ENCODE assay signal across 17 cellular contexts in the genomic region with DNA sequence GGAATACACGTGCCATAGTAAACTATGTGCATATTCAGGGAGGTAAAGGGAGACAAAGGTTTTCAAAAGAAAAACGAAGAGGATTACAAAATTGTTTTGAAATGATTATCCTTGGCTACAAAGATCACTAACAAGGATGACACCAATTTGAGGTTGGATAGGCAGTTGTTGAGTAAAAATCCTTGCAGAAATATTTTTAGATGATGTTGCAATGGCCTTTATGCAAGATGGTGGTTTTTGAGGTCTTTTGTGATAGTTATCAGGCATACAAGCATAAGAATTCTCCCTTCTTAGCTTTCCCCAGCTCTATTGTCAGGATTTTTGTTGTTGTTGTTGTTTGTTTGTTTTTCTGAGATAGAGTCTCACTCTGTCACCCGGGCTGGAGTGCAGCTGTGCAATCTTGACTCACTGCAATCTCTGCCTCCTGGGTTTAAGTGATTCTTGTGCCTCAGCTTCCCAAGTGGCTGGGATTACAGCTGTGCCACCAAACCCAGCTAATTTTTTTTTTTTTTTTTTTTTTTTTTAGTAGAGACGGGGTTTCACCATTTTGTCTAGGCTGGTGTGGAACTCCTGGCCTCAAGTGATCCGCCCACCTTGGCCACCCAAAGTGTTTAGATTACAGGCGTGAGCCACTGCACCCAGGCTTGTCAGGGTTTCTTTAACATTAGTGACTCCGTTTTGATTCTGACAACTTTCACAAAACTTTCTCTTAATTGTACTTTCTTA. TPM values are rescaled to one million over a fixed set of nuclear protein-coding genes. Genes with fewer than 3 reads are reported as not detected.
A peak's percentile ranks its signal among the peaks of the same experiment; 100 is the strongest.
DNase-seq lines count a peak whose midpoint lies in the region; ATAC-seq and TF ChIP-seq lines count a peak whose summit lies in the region.
"Had no signal": no experiment of that assay in that cellular context is flagged by ENCODE, and none has a peak within 500 bp of the region (broad histone marks: within the 10 kb centered on the region; RNA-seq: fewer than 3 reads in every experiment).

No MANE protein-coding gene starts in this region.

- H3K9me3 Mint-ChIP-seq in nephron progenitor cell = no peaks in the 10 kb centered on the region
- H3K9me3 Mint-ChIP-seq: CD8-positive, alpha-beta T cell had no signal

- no peak for TF ChIP-seq POLR2A in NB4 (IDR thresholded peaks at IDR 0.05; ENCODE audit: extremely low read depth, insufficient read length)
- TF ChIP-seq POLR2A in vagina (IDR thresholded peaks at IDR 0.05) = no peak

- no peaks in the 10 kb centered on the region for H3K36me3 Mint-ChIP-seq in nephron progenitor cell (ENCODE audit: low read depth)
- H3K36me3 Mint-ChIP-seq: CD8-positive, alpha-beta T cell had no signal

- H3K27ac ChIP-seq in psoas muscle = no peak overlapping the region
- H3K27ac ChIP-seq in vagina = no peak overlapping the region
- H3K27ac ChIP-seq: A549 had no signal

- H3K27me3 Mint-ChIP-seq in nephron progenitor cell (ENCODE audit: low read depth, poor library complexity) = no peaks in the 10 kb centered on the region

- DNase-seq in CD1c-positive myeloid dendritic cell (ENCODE audit: extremely low spot score) (peak; percentile 70), NB4 (ENCODE audit: low read depth) (peak; percentile 86), SKM-1 treated with dmso at 0.1 percent for 144 hours (lab: John Stamatoyannopoulos, UW; ENCODE audit: unreplicated experiment) (peak; percentile 64), nephron progenitor cell (no peak), NCI-H82 (lab: John Stamatoyannopoulos, UW) (no peak), psoas muscle (no peak), vagina (ENCODE audit: extremely low spot score in 2 of 2) (no peak), BE2C (no peak)
- DNase-seq: CD8-positive, alpha-beta T cell; DND-41; NCI-H1092; NCI-H1694; NCI-H345; NCI-H526 treated with DMSO at 0.1 percent for 48 hours; SHP77; SW 1271 had no signal

- no peaks in the 10 kb centered on the region for H3K36me3 ChIP-seq in psoas muscle (ENCODE audit: insufficient read depth in 1 of 2, low read depth in 1 of 2)
- H3K36me3 ChIP-seq in vagina = no peaks in the 10 kb centered on the region
- no peaks in the 10 kb centered on the region for H3K36me3 ChIP-seq in BE2C

- H3K4me3 Mint-ChIP-seq in nephron progenitor cell = no peak overlapping the region
- H3K4me3 Mint-ChIP-seq: CD8-positive, alpha-beta T cell had no signal

- 58 to 62% (median 59%) methylated on average over 7 of the region's 7 CpGs for WGBS in psoas muscle, 3 donors

- H3K9me3 ChIP-seq in psoas muscle (no peaks in the 10 kb centered on the region), vagina (no peaks in the 10 kb centered on the region), BE2C (no peaks in the 10 kb centered on the region)
- H3K9me3 ChIP-seq: A549 had no signal

- no peak overlapping the region for H3K4me3 ChIP-seq in NB4 (ENCODE audit: low read depth, low read length)
- no peak overlapping the region for H3K4me3 ChIP-seq in psoas muscle
- no peak overlapping the region for H3K4me3 ChIP-seq in vagina
- no peak overlapping the region for H3K4me3 ChIP-seq in BE2C (ENCODE audit: low read depth, low read length)
- H3K4me3 ChIP-seq: A549 had no signal

- peaks cover 0 to 3% (median 0%) of the 10 kb centered on the region in 3 donors for H3K27me3 ChIP-seq in psoas muscle (ENCODE audit: insufficient read depth in 3 of 3, low read length in 2 of 3)
- no peaks in the 10 kb centered on the region for H3K27me3 ChIP-seq in vagina
- H3K27me3 ChIP-seq in BE2C = peaks cover 36% of the 10 kb centered on the region

- peak overlapping the region; percentile 57 for H3K27ac Mint-ChIP-seq in nephron progenitor cell
- H3K27ac Mint-ChIP-seq: CD8-positive, alpha-beta T cell had no signal

- TF ChIP-seq CTCF in NB4 (IDR thresholded peaks at IDR 0.05; ENCODE audit: low read depth, low read length) = no peak
- no peak for TF ChIP-seq CTCF in nephron progenitor cell (IDR thresholded peaks at IDR 0.05)
- no peak for TF ChIP-seq CTCF in psoas muscle (IDR thresholded peaks at IDR 0.05)
- no peak for TF ChIP-seq CTCF in vagina (IDR thresholded peaks at IDR 0.05)
- no peak for TF ChIP-seq CTCF in BE2C (IDR thresholded peaks at IDR 0.05; ENCODE audit: low read depth, low read length)

- H3K4me1 ChIP-seq in psoas muscle (no peaks in the 10 kb centered on the region), vagina (no peaks in the 10 kb centered on the region), BE2C (no peaks in the 10 kb centered on the region)
- H3K4me1 ChIP-seq: A549 had no signal

- peaks cover 36% of the 10 kb centered on the region for H3K4me1 Mint-ChIP-seq in nephron progenitor cell

- ATAC-seq in psoas muscle = no peak
- ATAC-seq: A549; CD8-positive, alpha-beta T cell had no signal

- intact Hi-C loops in psoas muscle (cut with DNase I) (no loop called here), vagina (cut with DNase I) (no loop called here)

RNA-seq across cellular contexts. Expression of gene RNASE1, which starts 7.8 kb away (rescaled TPM):
- total RNA-seq in psoas muscle (100 to 1,000 TPM in 2 of 4 donors, 10 to 100 TPM in 2; 94.4 to 192 (median 139) TPM), vagina (174 TPM)
- 100 to 1,000 TPM in 2 of 3 donors, 10 to 100 TPM in 1; 80.2 to 117 (median 111) TPM for polyA plus RNA-seq in psoas muscle
- polyA plus RNA-seq in BE2C (2012; ENCODE audit: insufficient read depth, insufficient read length, low read depth) = not detected
- total RNA-seq: CD8-positive, alpha-beta T cell had no signal

RNA-seq across cellular contexts. Expression of gene RNASE6, which starts 13.7 kb away (rescaled TPM):
- total RNA-seq in psoas muscle (1 to 10 TPM; 1.5 to 4.3 (median 2.4) TPM), vagina (4.7 TPM)
- polyA plus RNA-seq in psoas muscle = 1 to 10 TPM; 1.1 to 3.1 (median 1.2) TPM
- polyA plus RNA-seq in BE2C (2012; ENCODE audit: insufficient read depth, insufficient read length, low read depth) = not detected
- polyA plus RNA-seq: A549 had no signal

RNA-seq across cellular contexts. Expression of gene EDDM3B, which starts 26.6 kb away (rescaled TPM):
- total RNA-seq in psoas muscle (not detected), vagina (not detected)
- not detected for polyA plus RNA-seq in psoas muscle
- not detected for polyA plus RNA-seq in BE2C (2012; ENCODE audit: insufficient read depth, insufficient read length, low read depth)
- total RNA-seq: CD8-positive, alpha-beta T cell had no signal
- polyA plus RNA-seq: A549 had no signal

RNA-seq across cellular contexts. Expression of gene EDDM3A, which starts 49.1 kb away (rescaled TPM):
- total RNA-seq in psoas muscle (not detected), vagina (not detected)
- polyA plus RNA-seq in psoas muscle = under 1 TPM in 1 of 3 donors, not detected in 2; 0.03 TPM
- polyA plus RNA-seq in BE2C (2012; ENCODE audit: insufficient read depth, insufficient read length, low read depth) = not detected
- total RNA-seq: CD8-positive, alpha-beta T cell had no signal
- polyA plus RNA-seq: A549 had no signal

Comparison
In these comparisons a context has a peak if more than half of its experiments do, and no peak if none do; other contexts are left out.
1. DNase-seq: peak in CD1c-positive myeloid dendritic cell (single experiment), NB4 (single experiment) and SKM-1 treated with dmso at 0.1 percent for 144 hours (single experiment); none in nephron progenitor cell (single experiment), NCI-H82 (single experiment), psoas muscle (0 of 2), vagina (0 of 2) and BE2C (single experiment).